ENCODE assay signal across 24 cellular contexts in the genomic region with DNA sequence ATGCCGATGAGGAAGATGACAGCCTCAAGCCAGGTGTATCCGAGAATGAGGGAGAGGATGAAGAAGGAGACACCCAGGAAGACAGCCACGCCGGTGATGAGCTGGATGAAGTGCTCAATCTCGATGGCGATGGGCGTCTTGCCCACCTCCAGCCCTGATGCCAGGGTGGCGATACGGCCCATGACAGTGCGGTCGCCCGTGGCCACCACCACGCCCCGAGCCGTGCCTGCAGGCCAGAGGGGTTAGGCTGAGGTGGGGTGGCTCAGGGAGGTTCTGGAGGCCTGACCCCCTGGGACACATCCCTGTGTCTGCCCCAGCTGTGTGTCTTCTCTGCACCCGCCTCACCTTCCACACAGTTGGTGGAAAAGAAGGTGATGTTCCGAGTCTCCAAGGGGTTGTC. TPM values are rescaled to one million over a fixed set of nuclear protein-coding genes. Genes with fewer than 3 reads are reported as not detected.
"Had no signal": no experiment of that assay in that cellular context is flagged by ENCODE, and none has a peak within 500 bp of the region (broad histone marks: within the 10 kb centered on the region; RNA-seq: fewer than 3 reads in every experiment).

No MANE protein-coding gene starts in this region.

- H3K9ac ChIP-seq: SK-N-SH had no signal

- H3K9me3 ChIP-seq: MG63, SK-N-SH had no signal

- ATAC-seq: HepG2, Panc1 had no signal

- H3K4me2 ChIP-seq: SK-N-SH had no signal

- H3K36me3 ChIP-seq: MG63 had no signal

- H3K4me3 ChIP-seq: MG63 had no signal

- DNase-seq: IMR-90, Karpas-422, KG1, MG63, NCI-H1092, NCI-H1105 treated with DMSO at 0.1 percent for 48 hours, NCI-H1436, NCI-H187, NCI-H2029, NCI-H2081 treated with DMSO at 0.1 percent for 48 hours, NCI-H2171, NCI-H226, NCI-H446, NCI-H510A, NCI-H524 treated with DMSO at 0.1 percent for 48 hours, NCI-H69, NCI-H774, SHP77, SK-N-SH, SW 1271 had no signal

RNA-seq across cellular contexts. Expression of a gene that starts 56.7 kb away (rescaled TPM):
- total RNA-seq: HepG2, IMR-90, RPMI7951, SK-MEL-5 had no signal
- polyA plus RNA-seq: HepG2, IMR-90 had no signal
